Comparison of ENCODE assay signal across 9 cellular contexts in genomic region chr15:64619880-64620839, GRCh38.
DNase-seq lines count a peak whose midpoint lies in the region; ATAC-seq, FAIRE-seq and TF ChIP-seq lines count a peak whose summit lies in the region.
"Had no signal": no experiment of that assay in that cellular context is flagged by ENCODE, and none has a peak within 500 bp of the region (broad histone marks: within the 10 kb centered on the region; RNA-seq: fewer than 3 reads in every experiment).

No MANE protein-coding gene starts in this region.

- H3K4me3 ChIP-seq in AG09309 (ENCODE audit: control insufficient read depth, low read depth, low read length), result no peak overlapping the region
- H3K4me3 ChIP-seq in keratinocyte (ENCODE audit: control insufficient read depth in 2 of 3, extremely low read depth in 1 of 3, insufficient read depth in 2 of 3, low read depth in 1 of 3, low read length in 3 of 3), result no peak overlapping the region

- H3K4me2 ChIP-seq in keratinocyte (ENCODE audit: control insufficient read depth, extremely low read depth, insufficient read depth, low read depth, low read length), result peak overlapping the region; percentile 42

- no peaks in the 10 kb centered on the region for H3K9me1 ChIP-seq in keratinocyte (ENCODE audit: control insufficient read depth, extremely low read depth, insufficient read depth, low read length)

- ATAC-seq in activated naive CD8-positive, alpha-beta T cell treated with anti-CD3 and anti-CD28 coated beads, Interleukin-2, amount 10 ng/mL, durations not matched to agents 7 days and 5 days (ENCODE audit: low read depth), result no peak
- ATAC-seq in HG03520 (IDR thresholded peaks at IDR 0.05; ENCODE audit: unreplicated experiment), result no peak
- no peak for ATAC-seq in GM21528 (IDR thresholded peaks at IDR 0.05; ENCODE audit: low FRiP score, unreplicated experiment)

- no peaks in the 10 kb centered on the region for H3K36me3 ChIP-seq in keratinocyte (ENCODE audit: control insufficient read depth in 2 of 2, extremely low read depth in 1 of 2, insufficient read depth in 2 of 2, low read length in 2 of 2)

- DNase-seq in AG09309 (ENCODE audit: low read depth), result peak; percentile 55
- DNase-seq in HCEC 1CT, result peak; percentile 40
- DNase-seq in activated naive CD8-positive, alpha-beta T cell treated with anti-CD3 and anti-CD28 coated beads, Interleukin-2, amount 10 ng/mL, durations not matched to agents 7 days and 5 days, result no peak
- peak; percentile 28 for DNase-seq in keratinocyte (ENCODE audit: low read depth, low spot score)
- no peak for DNase-seq in SHP77 treated with DMSO at 0.1 percent for 48 hours (lab: John Stamatoyannopoulos, UW)
- DNase-seq in NCI-H187 treated with DMSO at 0.1 percent for 48 hours (lab: John Stamatoyannopoulos, UW), result no peak
- DNase-seq: NCI-H524 had no signal

- dilution Hi-C loops in keratinocyte (cut with MboI; ENCODE audit: extremely low pct_ligation_motif_present, low sequenced_read_pairs), result no loop called here

- peaks cover 43% of the 10 kb centered on the region for H3K79me2 ChIP-seq in keratinocyte (ENCODE audit: control insufficient read depth, insufficient read depth, low read length)

- FAIRE-seq in keratinocyte (lab: Jason Lieb, UNC), result peak; percentile 93

- H3K4me1 ChIP-seq in keratinocyte (ENCODE audit: control insufficient read depth, extremely low read depth, insufficient read depth, low read length), result peaks cover 17% of the 10 kb centered on the region

- H3K36me3 Mint-ChIP-seq in activated naive CD8-positive, alpha-beta T cell treated with anti-CD3 and anti-CD28 coated beads, Interleukin-2, amount 10 ng/mL, durations not matched to agents 7 days and 5 days, result peaks cover 9% of the 10 kb centered on the region

- H3K4me1 Mint-ChIP-seq in activated naive CD8-positive, alpha-beta T cell treated with anti-CD3 and anti-CD28 coated beads, Interleukin-2, amount 10 ng/mL, durations not matched to agents 7 days and 5 days, result peaks cover 75% of the 10 kb centered on the region

- no peaks in the 10 kb centered on the region for H3K9me3 Mint-ChIP-seq in activated naive CD8-positive, alpha-beta T cell treated with anti-CD3 and anti-CD28 coated beads, Interleukin-2, amount 10 ng/mL, durations not matched to agents 7 days and 5 days

- H2AFZ ChIP-seq in keratinocyte (ENCODE audit: control insufficient read depth, low read length), result no peak overlapping the region

- peak overlapping the region; percentile 4 for H3K27ac Mint-ChIP-seq in activated naive CD8-positive, alpha-beta T cell treated with anti-CD3 and anti-CD28 coated beads, Interleukin-2, amount 10 ng/mL, durations not matched to agents 7 days and 5 days

- TF ChIP-seq CTCF in AG09309 (IDR thresholded peaks at IDR 0.05; ENCODE audit: control insufficient read depth, insufficient read depth, low read depth, low read length, missing control alignments) (no peak), keratinocyte (optimal IDR thresholded peaks at IDR 0.05 in 1 of 3, IDR thresholded peaks at IDR 0.05 in 1 of 3, conservative IDR thresholded peaks at IDR 0.05 in 1 of 3; ENCODE audit: extremely low read depth in 1 of 3, insufficient read depth in 2 of 3, low read length in 3 of 3) (no peak)

- POLR2A ChIA-PET in activated naive CD8-positive, alpha-beta T cell treated with anti-CD3 and anti-CD28 coated beads, Interleukin-2, amount 10 ng/mL, durations not matched to agents 7 days and 5 days (lab: Charles Lee), result interaction anchor here (0.7 to 1.3 kb wide), 3 partner anchors 15 to 117 kb away, joined by 3 to 4 read pairs (median 4); no protein-coding TSS in a partner anchor

- H3K9me3 ChIP-seq in keratinocyte (ENCODE audit: control insufficient read depth, low read depth, low read length), result no peaks in the 10 kb centered on the region

- peak overlapping the region; percentile 53 for H3K27ac ChIP-seq in keratinocyte (ENCODE audit: control insufficient read depth, insufficient read depth, low read length)

- no peaks in the 10 kb centered on the region for H3K27me3 ChIP-seq in keratinocyte (ENCODE audit: control insufficient read depth, extremely low read depth, insufficient read depth, low read length)

- peak overlapping the region; percentile 0 for H3K4me3 Mint-ChIP-seq in activated naive CD8-positive, alpha-beta T cell treated with anti-CD3 and anti-CD28 coated beads, Interleukin-2, amount 10 ng/mL, durations not matched to agents 7 days and 5 days

- no peaks in the 10 kb centered on the region for H4K20me1 ChIP-seq in keratinocyte (ENCODE audit: control insufficient read depth, extremely low read depth, insufficient read depth, low read length)

- H3K9ac ChIP-seq in keratinocyte (ENCODE audit: control insufficient read depth, extremely low read depth, insufficient read depth, low read length), result no peak overlapping the region

- no peaks in the 10 kb centered on the region for H3K27me3 Mint-ChIP-seq in activated naive CD8-positive, alpha-beta T cell treated with anti-CD3 and anti-CD28 coated beads, Interleukin-2, amount 10 ng/mL, durations not matched to agents 7 days and 5 days

Comparison
In these comparisons a context has a peak if more than half of its experiments do, and no peak if none do; other contexts are left out.
1. DNase-seq: peak in AG09309 (single experiment), HCEC 1CT (single experiment) and keratinocyte (single experiment); none in activated naive CD8-positive, alpha-beta T cell treated with anti-CD3 and anti-CD28 coated beads, Interleukin-2, amount 10 ng/mL, durations not matched to agents 7 days and 5 days (single experiment), SHP77 treated with DMSO at 0.1 percent for 48 hours (single experiment) and NCI-H187 treated with DMSO at 0.1 percent for 48 hours (single experiment).